In the genomic region with DNA sequence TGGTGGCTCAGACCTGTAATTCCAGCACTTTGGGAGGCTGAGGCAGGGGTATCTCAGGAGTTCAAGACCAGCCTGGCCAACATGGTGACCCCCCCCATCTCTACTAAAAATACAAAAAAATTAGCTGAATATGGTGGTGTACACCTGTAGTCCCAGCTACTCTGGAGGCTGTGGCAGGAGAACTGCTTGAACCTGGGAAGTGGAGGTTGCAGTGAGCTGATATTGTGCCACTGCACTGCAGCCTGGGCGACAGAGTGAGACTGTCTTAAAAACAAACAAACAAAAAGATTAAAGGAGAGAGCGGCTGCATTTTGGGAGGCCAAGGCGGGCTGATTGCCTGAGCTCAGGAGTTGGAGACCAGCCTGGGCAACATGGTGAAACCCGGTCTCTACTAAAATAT, we compare ENCODE assay signal across 8 cellular contexts. TPM values are rescaled to one million over a fixed set of nuclear protein-coding genes. Genes with fewer than 3 reads are reported as not detected.
A peak's percentile ranks its signal among the peaks of the same experiment; 100 is the strongest.
DNase-seq lines count a peak whose midpoint lies in the region; ATAC-seq and TF ChIP-seq lines count a peak whose summit lies in the region.
"Not testable (repeated sequence)": the region's sequence is repeated elsewhere in the genome, so short reads cannot be mapped to it uniquely, and the experiment has no call there.
"Had no signal": no experiment of that assay in that cellular context is flagged by ENCODE, and none has a peak within 500 bp of the region (broad histone marks: within the 10 kb centered on the region; RNA-seq: fewer than 3 reads in every experiment).

No MANE protein-coding gene starts in this region.

- CTCF ChIA-PET in CD8-positive, alpha-beta T cell (lab: Charles Lee) = interaction anchor here (0.8 to 10.3 kb wide), 5 partner anchors 9 to 98 kb away, joined by 3 to 117 read pairs (median 5); no protein-coding TSS in a partner anchor
- CTCF ChIA-PET in activated CD8-positive, alpha-beta T cell treated with anti-CD3 and anti-CD28 coated beads, Interleukin-2, amount 10 ng/mL, durations not matched to agents 7 days and 5 days (lab: Charles Lee) = interaction anchor here (1.3 to 8.5 kb wide), 5 partner anchors 12 to 59 kb away, joined by 4 to 107 read pairs (median 6); no protein-coding TSS in a partner anchor
- CTCF ChIA-PET in activated naive CD4-positive, alpha-beta T cell treated with anti-CD3 and anti-CD28 coated beads, Interleukin-2, amount 10 ng/mL, durations not matched to agents 7 days and 5 days (lab: Charles Lee) = interaction anchor here (1.4 to 3.8 kb wide), 2 partner anchors 23 to 55 kb away, joined by 3 to 18 read pairs; no protein-coding TSS in a partner anchor
- CTCF ChIA-PET in naive thymus-derived CD4-positive, alpha-beta T cell (lab: Charles Lee) = interaction anchor here (1.0 to 1.4 kb wide), 3 partner anchors 23 to 46 kb away, joined by 3 to 4 read pairs (median 3); no protein-coding TSS in a partner anchor

- H3K36me3 ChIP-seq in CD8-positive, alpha-beta T cell (ENCODE audit: insufficient read depth, low read length) = not testable (repeated sequence)
- peaks cover 0 to 11% (median 0%) of the 10 kb centered on the region in 3 experiments for H3K36me3 ChIP-seq in naive thymus-derived CD4-positive, alpha-beta T cell (ENCODE audit: control insufficient read depth in 2 of 3, insufficient read depth in 3 of 3, low read length in 3 of 3)

- peak overlapping the region; percentile 98 for H3K27ac Mint-ChIP-seq in CD8-positive, alpha-beta T cell
- peak overlapping the region; percentile 83 for H3K27ac Mint-ChIP-seq in T-helper 1 cell treated with Interleukin-12 subunit alpha and Interleukin-12 subunit beta and Interleukin-4 antibody, amounts not matched to agents 30 μg/mL and 1 μg/mL, for 36 hours
- peak overlapping the region; percentile 99 for H3K27ac Mint-ChIP-seq in activated CD8-positive, alpha-beta T cell treated with anti-CD3 and anti-CD28 coated beads, Interleukin-2, amount 10 ng/mL, durations not matched to agents 7 days and 5 days
- peak overlapping the region; percentile 100 for H3K27ac Mint-ChIP-seq in activated naive CD4-positive, alpha-beta T cell treated with anti-CD3 and anti-CD28 coated beads, Interleukin-2, amount 10 ng/mL, durations not matched to agents 7 days and 5 days
- H3K27ac Mint-ChIP-seq in dendritic cell treated with granulocyte-macrophage colony-stimulating factor and Interleukin-4, amounts not matched to agents 40 ng/mL and 50 ng/mL, for 4 days = peak overlapping the region; percentile 68
- peak overlapping the region; percentile 85 to 99 (median 97) for H3K27ac Mint-ChIP-seq in naive thymus-derived CD4-positive, alpha-beta T cell
- H3K27ac Mint-ChIP-seq in stimulated activated memory B cell treated with anti-CD40 and anti-IgM and Interleukin-4, amounts not matched to agents 10 μg/mL and 1 μg/mL and 100 μg/mL, for 72 hours = peak overlapping the region; percentile 99

- not testable (repeated sequence) for H3K27me3 ChIP-seq in CD8-positive, alpha-beta T cell (ENCODE audit: insufficient read depth, low read length); naive thymus-derived CD4-positive, alpha-beta T cell (ENCODE audit: control insufficient read depth in 2 of 2, insufficient read depth in 2 of 2, low read length in 2 of 2)

- DNase-seq in CD8-positive, alpha-beta T cell; activated CD8-positive, alpha-beta T cell treated with anti-CD3 and anti-CD28 coated beads, Interleukin-2, amount 10 ng/mL, durations not matched to agents 7 days and 5 days; activated naive CD4-positive, alpha-beta T cell treated with anti-CD3 and anti-CD28 coated beads, Interleukin-2, amount 10 ng/mL, durations not matched to agents 7 days and 5 days; naive thymus-derived CD4-positive, alpha-beta T cell: not testable (repeated sequence)

- H3K9me3 Mint-ChIP-seq in CD8-positive, alpha-beta T cell; T-helper 1 cell treated with Interleukin-12 subunit alpha and Interleukin-12 subunit beta and Interleukin-4 antibody, amounts not matched to agents 30 μg/mL and 1 μg/mL, for 36 hours; activated CD8-positive, alpha-beta T cell treated with anti-CD3 and anti-CD28 coated beads, Interleukin-2, amount 10 ng/mL, durations not matched to agents 7 days and 5 days (ENCODE audit: insufficient read depth); activated naive CD4-positive, alpha-beta T cell treated with anti-CD3 and anti-CD28 coated beads, Interleukin-2, amount 10 ng/mL, durations not matched to agents 7 days and 5 days; dendritic cell treated with granulocyte-macrophage colony-stimulating factor and Interleukin-4, amounts not matched to agents 40 ng/mL and 50 ng/mL, for 4 days; naive thymus-derived CD4-positive, alpha-beta T cell; stimulated activated memory B cell treated with anti-CD40 and anti-IgM and Interleukin-4, amounts not matched to agents 10 μg/mL and 1 μg/mL and 100 μg/mL, for 72 hours: not testable (repeated sequence)

- peaks cover 66% of the 10 kb centered on the region for H3K36me3 Mint-ChIP-seq in CD8-positive, alpha-beta T cell
- H3K36me3 Mint-ChIP-seq in T-helper 1 cell treated with Interleukin-12 subunit alpha and Interleukin-12 subunit beta and Interleukin-4 antibody, amounts not matched to agents 30 μg/mL and 1 μg/mL, for 36 hours (ENCODE audit: low read depth) = peaks cover 55% of the 10 kb centered on the region
- H3K36me3 Mint-ChIP-seq in activated CD8-positive, alpha-beta T cell treated with anti-CD3 and anti-CD28 coated beads, Interleukin-2, amount 10 ng/mL, durations not matched to agents 7 days and 5 days (ENCODE audit: low read depth) = peaks cover 81% of the 10 kb centered on the region
- H3K36me3 Mint-ChIP-seq in activated naive CD4-positive, alpha-beta T cell treated with anti-CD3 and anti-CD28 coated beads, Interleukin-2, amount 10 ng/mL, durations not matched to agents 7 days and 5 days = peaks cover 76% of the 10 kb centered on the region
- H3K36me3 Mint-ChIP-seq in dendritic cell treated with granulocyte-macrophage colony-stimulating factor and Interleukin-4, amounts not matched to agents 40 ng/mL and 50 ng/mL, for 4 days (ENCODE audit: low read depth) = not testable (repeated sequence)
- H3K36me3 Mint-ChIP-seq in naive thymus-derived CD4-positive, alpha-beta T cell = peaks cover 0 to 66% (median 26%) of the 10 kb centered on the region in 5 donors
- H3K36me3 Mint-ChIP-seq in stimulated activated memory B cell treated with anti-CD40 and anti-IgM and Interleukin-4, amounts not matched to agents 10 μg/mL and 1 μg/mL and 100 μg/mL, for 72 hours = peaks cover 54% of the 10 kb centered on the region

- not testable (repeated sequence) for H3K27me3 Mint-ChIP-seq in CD8-positive, alpha-beta T cell (ENCODE audit: low read depth); T-helper 1 cell treated with Interleukin-12 subunit alpha and Interleukin-12 subunit beta and Interleukin-4 antibody, amounts not matched to agents 30 μg/mL and 1 μg/mL, for 36 hours (ENCODE audit: low read depth); activated CD8-positive, alpha-beta T cell treated with anti-CD3 and anti-CD28 coated beads, Interleukin-2, amount 10 ng/mL, durations not matched to agents 7 days and 5 days (ENCODE audit: low read depth); activated naive CD4-positive, alpha-beta T cell treated with anti-CD3 and anti-CD28 coated beads, Interleukin-2, amount 10 ng/mL, durations not matched to agents 7 days and 5 days; dendritic cell treated with granulocyte-macrophage colony-stimulating factor and Interleukin-4, amounts not matched to agents 40 ng/mL and 50 ng/mL, for 4 days; naive thymus-derived CD4-positive, alpha-beta T cell; stimulated activated memory B cell treated with anti-CD40 and anti-IgM and Interleukin-4, amounts not matched to agents 10 μg/mL and 1 μg/mL and 100 μg/mL, for 72 hours

- peaks cover 74% of the 10 kb centered on the region for H3K4me1 Mint-ChIP-seq in CD8-positive, alpha-beta T cell (ENCODE audit: low read depth)
- peaks cover 60% of the 10 kb centered on the region for H3K4me1 Mint-ChIP-seq in T-helper 1 cell treated with Interleukin-12 subunit alpha and Interleukin-12 subunit beta and Interleukin-4 antibody, amounts not matched to agents 30 μg/mL and 1 μg/mL, for 36 hours (ENCODE audit: low read depth)
- H3K4me1 Mint-ChIP-seq in activated CD8-positive, alpha-beta T cell treated with anti-CD3 and anti-CD28 coated beads, Interleukin-2, amount 10 ng/mL, durations not matched to agents 7 days and 5 days (ENCODE audit: low read depth) = peaks cover 67% of the 10 kb centered on the region
- H3K4me1 Mint-ChIP-seq in activated naive CD4-positive, alpha-beta T cell treated with anti-CD3 and anti-CD28 coated beads, Interleukin-2, amount 10 ng/mL, durations not matched to agents 7 days and 5 days = peaks cover 70% of the 10 kb centered on the region
- H3K4me1 Mint-ChIP-seq in dendritic cell treated with granulocyte-macrophage colony-stimulating factor and Interleukin-4, amounts not matched to agents 40 ng/mL and 50 ng/mL, for 4 days (ENCODE audit: low read depth) = peaks cover 63% of the 10 kb centered on the region
- peaks cover 63 to 87% (median 69%) of the 10 kb centered on the region in 7 donors for H3K4me1 Mint-ChIP-seq in naive thymus-derived CD4-positive, alpha-beta T cell
- peaks cover 88% of the 10 kb centered on the region for H3K4me1 Mint-ChIP-seq in stimulated activated memory B cell treated with anti-CD40 and anti-IgM and Interleukin-4, amounts not matched to agents 10 μg/mL and 1 μg/mL and 100 μg/mL, for 72 hours

- not testable (repeated sequence) for TF ChIP-seq CTCF in CD8-positive, alpha-beta T cell (IDR thresholded peaks at IDR 0.05)

- H3K4me1 ChIP-seq in CD8-positive, alpha-beta T cell (ENCODE audit: insufficient read depth, low read length) = peaks cover 79% of the 10 kb centered on the region
- H3K4me1 ChIP-seq in naive thymus-derived CD4-positive, alpha-beta T cell (ENCODE audit: control insufficient read depth in 2 of 2, insufficient read depth in 2 of 2, low read length in 2 of 2) = peaks cover 18 to 55% of the 10 kb centered on the region in 2 donors

- ATAC-seq in CD8-positive, alpha-beta T cell; activated CD8-positive, alpha-beta T cell treated with anti-CD3 and anti-CD28 coated beads, Interleukin-2, amount 10 ng/mL, durations not matched to agents 7 days and 5 days; naive thymus-derived CD4-positive, alpha-beta T cell; stimulated activated memory B cell treated with anti-CD40 and anti-IgM and Interleukin-4, amounts not matched to agents 10 μg/mL and 1 μg/mL and 100 μg/mL, for 72 hours: not testable (repeated sequence)

- peak overlapping the region; percentile 100 for H3K4me3 Mint-ChIP-seq in CD8-positive, alpha-beta T cell
- peak overlapping the region; percentile 98 for H3K4me3 Mint-ChIP-seq in T-helper 1 cell treated with Interleukin-12 subunit alpha and Interleukin-12 subunit beta and Interleukin-4 antibody, amounts not matched to agents 30 μg/mL and 1 μg/mL, for 36 hours
- H3K4me3 Mint-ChIP-seq in activated CD8-positive, alpha-beta T cell treated with anti-CD3 and anti-CD28 coated beads, Interleukin-2, amount 10 ng/mL, durations not matched to agents 7 days and 5 days = peak overlapping the region; percentile 100
- peak overlapping the region; percentile 100 for H3K4me3 Mint-ChIP-seq in activated naive CD4-positive, alpha-beta T cell treated with anti-CD3 and anti-CD28 coated beads, Interleukin-2, amount 10 ng/mL, durations not matched to agents 7 days and 5 days
- H3K4me3 Mint-ChIP-seq in dendritic cell treated with granulocyte-macrophage colony-stimulating factor and Interleukin-4, amounts not matched to agents 40 ng/mL and 50 ng/mL, for 4 days = not testable (repeated sequence)
- H3K4me3 Mint-ChIP-seq in naive thymus-derived CD4-positive, alpha-beta T cell = peak overlapping the region; percentile 93 to 100 (median 98)
- H3K4me3 Mint-ChIP-seq in stimulated activated memory B cell treated with anti-CD40 and anti-IgM and Interleukin-4, amounts not matched to agents 10 μg/mL and 1 μg/mL and 100 μg/mL, for 72 hours = peak overlapping the region; percentile 95

- H3K27ac ChIP-seq in CD8-positive, alpha-beta T cell (ENCODE audit: low read depth, low read length) = peak overlapping the region; percentile 92
- peak overlapping the region; percentile 98 for H3K27ac ChIP-seq in naive thymus-derived CD4-positive, alpha-beta T cell (ENCODE audit: low read depth, low read length)

- POLR2A ChIA-PET in CD8-positive, alpha-beta T cell (lab: Charles Lee) = interaction anchor here (1.0 to 1.9 kb wide), 4 partner anchors 9 to 55 kb away, joined by 3 to 6 read pairs (median 3); no protein-coding TSS in a partner anchor
- POLR2A ChIA-PET in activated CD8-positive, alpha-beta T cell treated with anti-CD3 and anti-CD28 coated beads, Interleukin-2, amount 10 ng/mL, durations not matched to agents 7 days and 5 days (lab: Charles Lee) = interaction anchor here (1.1 to 4.6 kb wide), 5 partner anchors 13 to 54 kb away, joined by 3 to 87 read pairs (median 4); no protein-coding TSS in a partner anchor
- POLR2A ChIA-PET in naive thymus-derived CD4-positive, alpha-beta T cell (lab: Charles Lee) = interaction anchor here (1.6 to 9.7 kb wide), 9 partner anchors 9 to 59 kb away, joined by 5 to 111 read pairs (median 27); no protein-coding TSS in a partner anchor

- H3K4me3 ChIP-seq in CD8-positive, alpha-beta T cell (ENCODE audit: low read depth, low read length) = not testable (repeated sequence)
- peak overlapping the region; percentile 73 for H3K4me3 ChIP-seq in naive thymus-derived CD4-positive, alpha-beta T cell (ENCODE audit: low read length)

- intact Hi-C loops in CD8-positive, alpha-beta T cell (cut with DNase I, micrococcal nuclease); dendritic cell treated with granulocyte-macrophage colony-stimulating factor and Interleukin-4, amounts not matched to agents 40 ng/mL and 50 ng/mL, for 4 days (cut with micrococcal nuclease): not testable (repeated sequence)
- intact Hi-C loops in naive thymus-derived CD4-positive, alpha-beta T cell (cut with micrococcal nuclease) = loop anchor here in 1 of 2 donors (5.0 kb wide), 1 partner anchor 55 kb away; a partner anchor contains a TSS

- H3K9me3 ChIP-seq in CD8-positive, alpha-beta T cell (ENCODE audit: low read length); naive thymus-derived CD4-positive, alpha-beta T cell (ENCODE audit: control insufficient read depth in 2 of 3, low read length in 3 of 3): not testable (repeated sequence)

RNA-seq across cellular contexts. Expression of a gene that starts 2.4 kb away (rescaled TPM):
- total RNA-seq in CD8-positive, alpha-beta T cell = 100 to 1,000 TPM; 670 to 690 TPM
- 100 to 1,000 TPM; 280 to 291 TPM for total RNA-seq in activated CD8-positive, alpha-beta T cell treated with anti-CD3 and anti-CD28 coated beads, Interleukin-2, amount 10 ng/mL, durations not matched to agents 7 days and 5 days
- 100 to 1,000 TPM; 380 to 615 (median 394) TPM for total RNA-seq in naive thymus-derived CD4-positive, alpha-beta T cell
- 100 to 1,000 TPM in 1 of 2 donors, 10 to 100 TPM in 1; 76.0 to 122 TPM for polyA plus RNA-seq in naive thymus-derived CD4-positive, alpha-beta T cell

RNA-seq across cellular contexts. Expression of a gene that starts 25.2 kb away (rescaled TPM):
- total RNA-seq in CD8-positive, alpha-beta T cell = under 1 TPM in 1 of 2 experiments, not detected in 1; 0.19 TPM
- not detected for total RNA-seq in activated CD8-positive, alpha-beta T cell treated with anti-CD3 and anti-CD28 coated beads, Interleukin-2, amount 10 ng/mL, durations not matched to agents 7 days and 5 days
- not detected for total RNA-seq in naive thymus-derived CD4-positive, alpha-beta T cell
- polyA plus RNA-seq in naive thymus-derived CD4-positive, alpha-beta T cell = under 1 TPM; 0.17 to 0.25 TPM
- total RNA-seq: GM23338 had no signal
- polyA plus RNA-seq: GM23338 had no signal

RNA-seq across cellular contexts. Expression of a gene that starts 55.0 kb away (rescaled TPM):
- 100 to 1,000 TPM; 191 to 201 TPM for total RNA-seq in CD8-positive, alpha-beta T cell
- 10 to 100 TPM; 88.2 to 95.2 TPM for total RNA-seq in activated CD8-positive, alpha-beta T cell treated with anti-CD3 and anti-CD28 coated beads, Interleukin-2, amount 10 ng/mL, durations not matched to agents 7 days and 5 days
- total RNA-seq in naive thymus-derived CD4-positive, alpha-beta T cell = 100 to 1,000 TPM; 102 to 226 (median 131) TPM
- polyA plus RNA-seq in naive thymus-derived CD4-positive, alpha-beta T cell = 10 to 100 TPM; 42.0 to 61.8 TPM
